2 cellular contexts compared by ENCODE assay signal in genomic region chr11:110763249-110764011, GRCh38.
TF ChIP-seq lines count a peak whose summit lies in the region.

No MANE protein-coding gene starts in this region.

TF ChIP-seq in SK-N-SH, 30 proteins besides CTCF, POLR2A, EP300 and RAD21 (continued from another document):
- TF ChIP-seq USF2 (IDR thresholded peaks at IDR 0.05; ENCODE audit: borderline replicate concordance, low read depth, low read length) (no peak), TAF1 (IDR thresholded peaks at IDR 0.05; ENCODE audit: borderline replicate concordance, low read depth, low read length) (no peak), MXI1 (IDR thresholded peaks at IDR 0.05; ENCODE audit: low read depth, low read length) (no peak), GATA2 (CRISPR knock-in tag; IDR thresholded peaks at IDR 0.05) (no peak), FOXJ3 (CRISPR knock-in tag; IDR thresholded peaks at IDR 0.05) (no peak), REST (IDR thresholded peaks at IDR 0.05; ENCODE audit: low read depth, low read length) (no peak), NFIC (IDR thresholded peaks at IDR 0.05; ENCODE audit: borderline replicate concordance) (no peak), MAX (IDR thresholded peaks at IDR 0.05; ENCODE audit: low read depth) (no peak), POLR2AphosphoS5 (IDR thresholded peaks at IDR 0.05; ENCODE audit: low read depth, low read length) (no peak)

TF ChIP-seq in SK-N-SH treated with all-trans-retinoic acid at 6 μM for 48 hours, 23 proteins besides CTCF, POLR2A, EP300 and RAD21 (continued from another document):
- TF ChIP-seq CREB5 (CRISPR knock-in tag; IDR thresholded peaks at IDR 0.05; ENCODE audit: low read depth) (no peak), ISL1 (CRISPR knock-in tag; IDR thresholded peaks at IDR 0.05) (no peak), OSR1 (CRISPR knock-in tag; IDR thresholded peaks at IDR 0.05) (no peak), ZFP3 (CRISPR knock-in tag; IDR thresholded peaks at IDR 0.05) (no peak), TOX (CRISPR knock-in tag; IDR thresholded peaks at IDR 0.05; ENCODE audit: borderline replicate concordance) (no peak), ARNTL (CRISPR knock-in tag; IDR thresholded peaks at IDR 0.05; ENCODE audit: borderline replicate concordance, low read depth) (no peak), RARB (CRISPR knock-in tag; IDR thresholded peaks at IDR 0.05) (no peak), ZFP30 (CRISPR knock-in tag; IDR thresholded peaks at IDR 0.05) (no peak), ZNF8 (CRISPR knock-in tag; IDR thresholded peaks at IDR 0.05) (no peak), PATZ1 (CRISPR knock-in tag; IDR thresholded peaks at IDR 0.05; ENCODE audit: borderline replicate concordance) (no peak), PPARA (CRISPR knock-in tag; IDR thresholded peaks at IDR 0.05; ENCODE audit: borderline replicate concordance) (no peak), BACH2 (CRISPR knock-in tag; IDR thresholded peaks at IDR 0.05; ENCODE audit: borderline replicate concordance) (no peak), SNAI2 (CRISPR knock-in tag; IDR thresholded peaks at IDR 0.05) (no peak), GLIS3 (CRISPR knock-in tag; IDR thresholded peaks at IDR 0.05) (no peak), POU6F1 (CRISPR knock-in tag; IDR thresholded peaks at IDR 0.05; ENCODE audit: borderline replicate concordance, low read depth) (no peak)
